In the genomic region with DNA sequence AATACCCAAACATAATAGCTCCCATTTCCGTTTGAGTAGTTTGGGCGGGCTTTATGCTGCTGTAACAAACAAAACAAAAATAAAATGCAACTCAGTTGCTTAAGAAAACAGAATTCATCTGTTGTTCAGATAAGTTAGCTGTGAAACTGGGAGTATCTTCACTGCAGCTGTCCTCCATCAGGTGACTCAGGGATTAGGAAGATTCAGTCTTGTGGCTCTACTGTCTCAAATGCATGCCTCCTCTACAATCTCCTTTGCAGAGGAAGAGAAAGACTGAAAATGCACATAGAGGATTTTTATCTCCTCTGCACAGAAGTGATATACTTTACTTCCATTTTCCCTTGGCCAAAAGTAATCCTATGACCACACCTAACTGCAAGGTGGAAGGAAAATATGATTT, we compare ENCODE assay signal across 1 cellular context.
TF ChIP-seq lines count a peak whose summit lies in the region.

No MANE protein-coding gene starts in this region.

TF ChIP-seq in GM23338, 12 proteins besides CTCF, POLR2A, EP300 and RAD21 (continued from another document):
- TF ChIP-seq, protein P1, sequence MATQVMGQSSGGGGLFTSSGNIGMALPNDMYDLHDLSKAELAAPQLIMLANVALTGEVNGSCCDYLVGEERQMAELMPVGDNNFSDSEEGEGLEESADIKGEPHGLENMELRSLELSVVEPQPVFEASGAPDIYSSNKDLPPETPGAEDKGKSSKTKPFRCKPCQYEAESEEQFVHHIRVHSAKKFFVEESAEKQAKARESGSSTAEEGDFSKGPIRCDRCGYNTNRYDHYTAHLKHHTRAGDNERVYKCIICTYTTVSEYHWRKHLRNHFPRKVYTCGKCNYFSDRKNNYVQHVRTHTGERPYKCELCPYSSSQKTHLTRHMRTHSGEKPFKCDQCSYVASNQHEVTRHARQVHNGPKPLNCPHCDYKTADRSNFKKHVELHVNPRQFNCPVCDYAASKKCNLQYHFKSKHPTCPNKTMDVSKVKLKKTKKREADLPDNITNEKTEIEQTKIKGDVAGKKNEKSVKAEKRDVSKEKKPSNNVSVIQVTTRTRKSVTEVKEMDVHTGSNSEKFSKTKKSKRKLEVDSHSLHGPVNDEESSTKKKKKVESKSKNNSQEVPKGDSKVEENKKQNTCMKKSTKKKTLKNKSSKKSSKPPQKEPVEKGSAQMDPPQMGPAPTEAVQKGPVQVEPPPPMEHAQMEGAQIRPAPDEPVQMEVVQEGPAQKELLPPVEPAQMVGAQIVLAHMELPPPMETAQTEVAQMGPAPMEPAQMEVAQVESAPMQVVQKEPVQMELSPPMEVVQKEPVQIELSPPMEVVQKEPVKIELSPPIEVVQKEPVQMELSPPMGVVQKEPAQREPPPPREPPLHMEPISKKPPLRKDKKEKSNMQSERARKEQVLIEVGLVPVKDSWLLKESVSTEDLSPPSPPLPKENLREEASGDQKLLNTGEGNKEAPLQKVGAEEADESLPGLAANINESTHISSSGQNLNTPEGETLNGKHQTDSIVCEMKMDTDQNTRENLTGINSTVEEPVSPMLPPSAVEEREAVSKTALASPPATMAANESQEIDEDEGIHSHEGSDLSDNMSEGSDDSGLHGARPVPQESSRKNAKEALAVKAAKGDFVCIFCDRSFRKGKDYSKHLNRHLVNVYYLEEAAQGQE (IDR thresholded peaks at IDR 0.05; ENCODE audit: unreplicated experiment) = no peak
- TF ChIP-seq EZH2phosphoT487 (IDR thresholded peaks at IDR 0.05; ENCODE audit: unreplicated experiment) = no peak
- TF ChIP-seq CREB1 (CRISPR knock-in tag; IDR thresholded peaks at IDR 0.05; ENCODE audit: low read depth) = no peak
- no peak for TF ChIP-seq EZH2 (IDR thresholded peaks at IDR 0.05; ENCODE audit: low read depth, unreplicated experiment)
- TF ChIP-seq, protein P2, sequence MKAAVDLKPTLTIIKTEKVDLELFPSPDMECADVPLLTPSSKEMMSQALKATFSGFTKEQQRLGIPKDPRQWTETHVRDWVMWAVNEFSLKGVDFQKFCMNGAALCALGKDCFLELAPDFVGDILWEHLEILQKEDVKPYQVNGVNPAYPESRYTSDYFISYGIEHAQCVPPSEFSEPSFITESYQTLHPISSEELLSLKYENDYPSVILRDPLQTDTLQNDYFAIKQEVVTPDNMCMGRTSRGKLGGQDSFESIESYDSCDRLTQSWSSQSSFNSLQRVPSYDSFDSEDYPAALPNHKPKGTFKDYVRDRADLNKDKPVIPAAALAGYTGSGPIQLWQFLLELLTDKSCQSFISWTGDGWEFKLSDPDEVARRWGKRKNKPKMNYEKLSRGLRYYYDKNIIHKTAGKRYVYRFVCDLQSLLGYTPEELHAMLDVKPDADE (IDR thresholded peaks at IDR 0.05) = no peak
- no peak for TF ChIP-seq ZNF114 (CRISPR knock-in tag; IDR thresholded peaks at IDR 0.05)
